ENCODE assay signal across 8 cellular contexts in genomic region chr1:1397839-1398523, GRCh38. TPM values are rescaled to one million over a fixed set of nuclear protein-coding genes. Genes with fewer than 3 reads are reported as not detected.
DNase-seq lines count a peak whose midpoint lies in the region; ATAC-seq and TF ChIP-seq lines count a peak whose summit lies in the region.

No MANE protein-coding gene starts in this region.

- POLR2A ChIA-PET in Caco-2 (lab: Charles Lee): interaction anchor here (1.7 kb wide), 1 partner anchor 10 kb away, joined by 14 read pairs; no protein-coding TSS in a partner anchor

- DNase-seq in Caco-2 (no peak), NCI-H510A (lab: John Stamatoyannopoulos, UW) (peak; percentile 31), dermis blood vessel endothelial cell (peak; percentile 55), natural killer cell (no peak), amniotic stem cell (lab: John Stamatoyannopoulos, UW) (no peak)
- no peak for DNase-seq in stimulated activated CD4-positive, alpha-beta T cell treated with anti-CD3 and anti-CD28 coated beads, Interleukin-4, amount 100 ng/mL, for 4 hours

- intact Hi-C loops in Caco-2 (cut with micrococcal nuclease; ENCODE audit: unreplicated experiment): loop anchor here (2.0 to 5.0 kb wide), 2 partner anchors 34 to 43 kb away; no protein-coding TSS in a partner anchor
- intact Hi-C loops in natural killer cell (cut with micrococcal nuclease): no loop called here

- H3K4me1 Mint-ChIP-seq in Caco-2 (ENCODE audit: low read depth, unreplicated experiment) (peaks cover 12% of the 10 kb centered on the region), natural killer cell (peaks cover 33 to 37% of the 10 kb centered on the region in 2 donors)

- peaks cover 2% of the 10 kb centered on the region; the same call in 1 of the 2 replicates for H3K36me3 ChIP-seq in Caco-2 (ENCODE audit: control insufficient read depth, insufficient read depth, low read length)

- H3K27ac Mint-ChIP-seq in Caco-2 (ENCODE audit: unreplicated experiment) (peak overlapping the region; percentile 76), natural killer cell (peak overlapping the region; percentile 80 to 94)

- CTCF ChIA-PET in Caco-2 (lab: Charles Lee): interaction anchor here (0.6 kb wide), 1 partner anchor 86 kb away, joined by 3 read pairs; no protein-coding TSS in a partner anchor

- H3K4me1 ChIP-seq in Caco-2: peaks cover 22% of the 10 kb centered on the region

- ATAC-seq in natural killer cell (no peak), GM19395 (IDR thresholded peaks at IDR 0.05; ENCODE audit: unreplicated experiment) (no peak), GM21576 (IDR thresholded peaks at IDR 0.05; ENCODE audit: unreplicated experiment) (no peak)

- TSS peak; percentile 52 for BruUV-seq in Caco-2 (replicated peaks; lab: Mats Ljungman, UMichigan)

- peak overlapping the region; percentile 94 for H3K4me3 ChIP-seq in Caco-2 (ENCODE audit: low read depth, low read length)

- H3K4me3 Mint-ChIP-seq in Caco-2 (ENCODE audit: unreplicated experiment) (peak overlapping the region; percentile 86), natural killer cell (peak overlapping the region; percentile 93)

- H3K27me3 Mint-ChIP-seq in Caco-2 (ENCODE audit: insufficient read depth, unreplicated experiment) (no peaks in the 10 kb centered on the region), natural killer cell (ENCODE audit: low read depth in 2 of 2) (no peaks in the 10 kb centered on the region)

- TF ChIP-seq CTCF in Caco-2 (IDR thresholded peaks at IDR 0.05; ENCODE audit: insufficient read depth in 1 of 2, low read depth in 1 of 2, low read length in 1 of 2, severe bottlenecking in 1 of 2, unreplicated experiment in 1 of 2): no peak
- TF ChIP-seq CTCF in natural killer cell (IDR thresholded peaks at IDR 0.05): no peak

- H3K9me3 ChIP-seq in Caco-2: no peaks in the 10 kb centered on the region

- H3K36me3 Mint-ChIP-seq in Caco-2 (ENCODE audit: insufficient read depth, unreplicated experiment) (peaks cover 85% of the 10 kb centered on the region), natural killer cell (peaks cover 5% of the 10 kb centered on the region)

- H3K27me3 ChIP-seq in Caco-2 (replicated peaks; ENCODE audit: control insufficient read depth, insufficient read depth, low read length): no peaks in the 10 kb centered on the region

- H3K9me3 Mint-ChIP-seq in Caco-2 (ENCODE audit: unreplicated experiment) (no peaks in the 10 kb centered on the region), natural killer cell (no peaks in the 10 kb centered on the region)

RNA-seq across cellular contexts. Expression of gene CCNL2, which starts 1.2 kb away (rescaled TPM):
- total RNA-seq in Caco-2 (2022) (145 and 147 TPM in 2 replicates), dermis blood vessel endothelial cell (71.1 and 183 TPM in 2 replicates), natural killer cell (100 to 1,000 TPM; 253 to 281 (median 274) TPM)

RNA-seq across cellular contexts. Expression of gene MRPL20, which starts 9.1 kb away (rescaled TPM):
- total RNA-seq in Caco-2 (2022) (109 and 110 TPM in 2 replicates), dermis blood vessel endothelial cell (98.2 and 102 TPM in 2 replicates), natural killer cell (100 to 1,000 TPM in 1 of 3 donors, 10 to 100 TPM in 2; 90.9 to 111 (median 92.7) TPM)

RNA-seq across cellular contexts. Expression of gene AURKAIP1, which starts 23.0 kb away (rescaled TPM):
- total RNA-seq in Caco-2 (2022): 187 and 200 TPM in 2 replicates
- total RNA-seq in dermis blood vessel endothelial cell: 80.2 and 106 TPM in 2 replicates
- total RNA-seq in natural killer cell: 10 to 100 TPM; 60.0 to 76.3 (median 64.6) TPM

RNA-seq across cellular contexts. Expression of gene ANKRD65, which starts 23.1 kb away (rescaled TPM):
- 1.6 and 3.2 TPM in 2 replicates for total RNA-seq in Caco-2 (2022)
- 0.28 and 0.51 TPM in 2 replicates for total RNA-seq in dermis blood vessel endothelial cell
- not detected for total RNA-seq in natural killer cell

RNA-seq across cellular contexts. Expression of gene VWA1, which starts 37.5 kb away (rescaled TPM):
- total RNA-seq in Caco-2 (2022) (73.7 and 74.7 TPM in 2 replicates), dermis blood vessel endothelial cell (12.7 and 45.3 TPM in 2 replicates), natural killer cell (not detected)

Comparison
In these comparisons a context has a peak if more than half of its experiments do, and no peak if none do; other contexts are left out.
1. DNase-seq: peak in NCI-H510A (single experiment) and dermis blood vessel endothelial cell (single experiment); none in Caco-2 (0 of 2), natural killer cell (single experiment), amniotic stem cell (single experiment) and stimulated activated CD4-positive, alpha-beta T cell treated with anti-CD3 and anti-CD28 coated beads, Interleukin-4, amount 100 ng/mL, for 4 hours (0 of 2).